In the genomic region with DNA sequence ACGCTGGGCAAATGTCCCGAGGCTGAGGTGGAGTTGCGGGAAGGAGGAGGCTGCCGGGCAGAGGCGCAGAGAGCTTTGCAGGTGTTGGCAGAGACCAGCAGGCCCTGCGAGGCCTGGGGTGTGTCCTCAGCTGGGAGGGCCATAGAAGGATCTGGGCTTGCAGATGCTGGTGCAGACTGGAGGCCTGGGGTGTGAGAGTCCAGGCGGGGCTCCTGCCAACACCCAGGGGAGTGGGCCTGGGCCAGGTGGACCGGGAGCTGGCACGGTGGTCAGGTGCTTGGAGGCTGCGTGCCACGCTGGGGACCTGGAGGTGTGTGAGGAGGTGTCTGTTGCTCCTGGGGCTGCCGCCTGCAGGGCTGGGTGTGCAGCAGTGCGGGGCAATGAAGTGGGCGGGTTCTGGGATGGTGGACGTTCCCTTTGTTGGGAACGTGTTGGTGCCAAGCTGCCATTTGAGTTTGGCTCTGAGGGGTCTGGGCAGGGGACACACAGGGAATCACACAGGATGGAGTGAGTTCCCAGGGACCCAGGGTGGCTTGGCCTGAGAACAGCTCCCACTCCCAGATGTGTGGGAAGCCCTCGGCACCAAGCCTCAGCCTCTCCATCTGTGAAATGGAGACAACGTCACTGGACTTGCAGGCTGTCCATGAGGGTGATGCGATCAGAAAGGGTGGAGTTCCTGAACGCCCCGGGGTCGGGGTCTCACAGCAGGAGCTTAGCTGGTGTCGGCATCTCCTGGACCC, we compare ENCODE assay signal across 23 cellular contexts. TPM values are rescaled to one million over a fixed set of nuclear protein-coding genes. Genes with fewer than 3 reads are reported as not detected.
DNase-seq lines count a peak whose midpoint lies in the region; ATAC-seq and TF ChIP-seq lines count a peak whose summit lies in the region.
"Had no signal": no experiment of that assay in that cellular context is flagged by ENCODE, and none has a peak within 500 bp of the region (broad histone marks: within the 10 kb centered on the region; RNA-seq: fewer than 3 reads in every experiment).

No MANE protein-coding gene starts in this region.

- TF ChIP-seq CTCF in RWPE1 (conservative IDR thresholded peaks at IDR 0.05; ENCODE audit: low read depth) (no peak), left lung (IDR thresholded peaks at IDR 0.05) (no peak)

- peak overlapping the region; percentile 52 for H3K27ac ChIP-seq in RWPE1
- no peak overlapping the region for H3K27ac ChIP-seq in left lung
- H3K27ac ChIP-seq: 22Rv1, HL-60, skin epidermis had no signal

- H3K4me3 ChIP-seq in left lung = no peak overlapping the region
- H3K4me3 ChIP-seq: K562, skin epidermis had no signal

- no peaks in the 10 kb centered on the region for H3K27me3 ChIP-seq in left lung

- POLR2A ChIA-PET in RWPE1 (lab: Yijun Ruan, JAX; ENCODE audit: low non-redundant PET) = interaction anchor here (0.6 kb wide), 1 partner anchor 44 kb away, joined by 3 read pairs; no protein-coding TSS in a partner anchor

- H3K9me3 ChIP-seq in left lung = no peaks in the 10 kb centered on the region

- intact Hi-C loops in left lung (cut with DNase I) = no loop called here

- peaks cover 13 to 14% of the 10 kb centered on the region in 2 donors for H3K4me1 ChIP-seq in left lung

- DNase-seq in NCI-H345 (lab: John Stamatoyannopoulos, UW) (peak; percentile 15), NCI-H345 treated with DMSO at 0.1 percent for 48 hours (lab: John Stamatoyannopoulos, UW; ENCODE audit: unreplicated experiment) (no peak), RWPE1 (ENCODE audit: low spot score) (no peak), left lung (peak; percentile 32 to 80), retina (peak; percentile 7), glomerular visceral epithelial cell (ENCODE audit: extremely low spot score) (no peak), NCI-H1105 treated with DMSO at 0.1 percent for 48 hours (lab: John Stamatoyannopoulos, UW) (no peak)
- no peak for DNase-seq in activated CD4-positive, alpha-beta T cell treated with anti-CD3 and anti-CD28 coated beads, Interleukin-2, amount 50 U/mL, for 4 hours
- DNase-seq: activated CD4-positive, alpha-beta T cell treated with anti-CD3 and anti-CD28 coated beads, Interleukin-2, amount 50 U/mL, for 48 hours; activated naive CD4-positive, alpha-beta T cell; activated T-cell treated with anti-CD3 and anti-CD28 coated beads, Interleukin-2, amount 50 U/mL, for 1 hour; cerebellar nuclear complex; effector CD4-positive, alpha-beta T cell; GDM1; MV-4-11; NCI-H2029 treated with DMSO at 0.1 percent for 48 hours; NCI-H510A treated with DMSO at 0.1 percent for 48 hours; stimulated activated CD4-positive, alpha-beta T cell treated with anti-CD3 and anti-CD28 coated beads, Interleukin-4, amount 100 ng/mL, for 4 hours had no signal

- no peaks in the 10 kb centered on the region for H3K36me3 ChIP-seq in left lung

- CTCF ChIA-PET in RWPE1 (lab: Yijun Ruan, JAX) = interaction anchor here (0.5 to 0.6 kb wide), 2 partner anchors 17 to 19 kb away, joined by 4 read pairs; no protein-coding TSS in a partner anchor

- no peak for ATAC-seq in left lung
- ATAC-seq: HCT116, K562 had no signal

RNA-seq across cellular contexts. Expression of gene POFUT2, which starts 39.9 kb away (rescaled TPM):
- 10 to 100 TPM; 31.6 to 35.1 TPM for total RNA-seq in left lung

Comparison
In these comparisons a context has a peak if more than half of its experiments do, and no peak if none do; other contexts are left out.
1. DNase-seq: peak in NCI-H345 (single experiment), left lung (2 of 2) and retina (single experiment); none in NCI-H345 treated with DMSO at 0.1 percent for 48 hours (single experiment), RWPE1 (single experiment), glomerular visceral epithelial cell (single experiment), activated CD4-positive, alpha-beta T cell treated with anti-CD3 and anti-CD28 coated beads, Interleukin-2, amount 50 U/mL, for 4 hours (0 of 2) and NCI-H1105 treated with DMSO at 0.1 percent for 48 hours (single experiment).